Comparison of ENCODE assay signal across 8 cellular contexts in the genomic region with DNA sequence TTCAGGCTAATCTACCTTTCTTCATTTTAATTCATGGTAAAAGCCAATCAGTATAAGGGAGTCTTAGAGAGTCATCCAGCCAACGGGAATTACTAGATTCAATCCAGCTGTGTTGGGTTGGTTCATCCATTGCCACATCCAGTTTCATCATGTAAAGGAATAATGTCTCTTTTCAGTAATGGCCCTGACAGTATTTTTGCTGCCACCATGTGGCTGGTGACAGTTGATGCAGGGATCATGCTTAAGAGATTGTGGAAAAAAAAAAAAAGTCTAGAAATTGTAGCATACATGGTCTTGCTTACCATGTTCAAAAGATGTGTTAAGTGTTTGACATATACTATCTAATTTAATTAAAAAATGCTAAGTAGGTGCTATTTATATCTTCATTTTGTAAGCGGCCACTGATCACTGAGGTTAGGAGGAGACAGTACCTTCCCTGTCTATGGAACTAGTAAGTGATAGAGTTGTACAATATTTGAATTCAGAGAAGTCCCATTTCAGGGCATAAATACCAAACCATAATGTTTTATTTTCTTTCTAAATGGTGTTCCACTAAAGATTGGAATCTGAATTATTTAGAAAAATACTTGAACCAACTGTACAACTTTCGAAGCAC.
DNase-seq lines count a peak whose midpoint lies in the region; ATAC-seq and TF ChIP-seq lines count a peak whose summit lies in the region.

No MANE protein-coding gene starts in this region.

- no peaks in the 10 kb centered on the region for H3K27me3 ChIP-seq in uterus

- no peaks in the 10 kb centered on the region for H3K27me3 Mint-ChIP-seq in stimulated activated naive B cell treated with anti-CD40 and anti-IgM and Interleukin-4, amounts not matched to agents 10 μg/mL and 1 μg/mL and 100 μg/mL, for 72 hours

- no peaks in the 10 kb centered on the region for H3K9me3 Mint-ChIP-seq in stimulated activated naive B cell treated with anti-CD40 and anti-IgM and Interleukin-4, amounts not matched to agents 10 μg/mL and 1 μg/mL and 100 μg/mL, for 72 hours

- H3K4me3 Mint-ChIP-seq in stimulated activated naive B cell treated with anti-CD40 and anti-IgM and Interleukin-4, amounts not matched to agents 10 μg/mL and 1 μg/mL and 100 μg/mL, for 72 hours = no peak overlapping the region

- DNase-seq in DMS 273 (lab: John Stamatoyannopoulos, UW; ENCODE audit: unreplicated experiment) (peak; percentile 72), DMS 273 treated with DMSO at 0.1 percent for 48 hours (lab: John Stamatoyannopoulos, UW) (no peak), HT-29 (ENCODE audit: low spot score) (peak; percentile 38), SHP77 (lab: John Stamatoyannopoulos, UW) (peak; percentile 15 to 21), fibroblast of the aortic adventitia (ENCODE audit: low read depth) (peak; percentile 5), uterus (no peak)
- peak; percentile 5 for DNase-seq in stimulated activated naive B cell treated with anti-CD40 and anti-IgM and Interleukin-4, amounts not matched to agents 10 μg/mL and 1 μg/mL and 100 μg/mL, for 72 hours

- H3K36me3 Mint-ChIP-seq in stimulated activated naive B cell treated with anti-CD40 and anti-IgM and Interleukin-4, amounts not matched to agents 10 μg/mL and 1 μg/mL and 100 μg/mL, for 72 hours = no peaks in the 10 kb centered on the region

- no peaks in the 10 kb centered on the region for H3K36me3 ChIP-seq in uterus

- H3K27ac Mint-ChIP-seq in stimulated activated naive B cell treated with anti-CD40 and anti-IgM and Interleukin-4, amounts not matched to agents 10 μg/mL and 1 μg/mL and 100 μg/mL, for 72 hours = no peak overlapping the region

- intact Hi-C loops in uterus (cut with DNase I; ENCODE audit: low total_unique reads) = no loop called here

- ATAC-seq in GM21447 (IDR thresholded peaks at IDR 0.05; ENCODE audit: unreplicated experiment) = peak; percentile 81
- ATAC-seq in stimulated activated naive B cell treated with anti-CD40 and anti-IgM and Interleukin-4, amounts not matched to agents 10 μg/mL and 1 μg/mL and 100 μg/mL, for 72 hours (replicated peaks) = peak; percentile 56 to 60

- H3K27ac ChIP-seq in uterus = no peak overlapping the region

- H3K4me3 ChIP-seq in fibroblast of the aortic adventitia (ENCODE audit: low read depth, low read length) = no peak overlapping the region
- no peak overlapping the region for H3K4me3 ChIP-seq in uterus

- no peaks in the 10 kb centered on the region for H3K4me1 ChIP-seq in uterus

- no peaks in the 10 kb centered on the region for H3K9me3 ChIP-seq in uterus

- H3K4me1 Mint-ChIP-seq in stimulated activated naive B cell treated with anti-CD40 and anti-IgM and Interleukin-4, amounts not matched to agents 10 μg/mL and 1 μg/mL and 100 μg/mL, for 72 hours = no peaks in the 10 kb centered on the region

- no peak for TF ChIP-seq POLR2A in uterus (IDR thresholded peaks at IDR 0.05)

- peak; percentile 20 for TF ChIP-seq CTCF in fibroblast of the aortic adventitia (IDR thresholded peaks at IDR 0.05; ENCODE audit: insufficient read depth, low read length)
- TF ChIP-seq CTCF in uterus (IDR thresholded peaks at IDR 0.05) = no peak

Comparison
In these comparisons a context has a peak if more than half of its experiments do, and no peak if none do; other contexts are left out.
1. DNase-seq: peak in DMS 273 (single experiment), HT-29 (single experiment), SHP77 (2 of 2), fibroblast of the aortic adventitia (single experiment) and stimulated activated naive B cell treated with anti-CD40 and anti-IgM and Interleukin-4, amounts not matched to agents 10 μg/mL and 1 μg/mL and 100 μg/mL, for 72 hours (single experiment); none in DMS 273 treated with DMSO at 0.1 percent for 48 hours (single experiment) and uterus (0 of 2).